In genomic region chr1:108691128-108691885, GRCh38 we compare ENCODE assay signal across 8 cellular contexts. TPM values are rescaled to one million over a fixed set of nuclear protein-coding genes. Genes with fewer than 3 reads are reported as not detected.
A peak's percentile ranks its signal among the peaks of the same experiment; 100 is the strongest.
DNase-seq lines count a peak whose midpoint lies in the region; ATAC-seq and TF ChIP-seq lines count a peak whose summit lies in the region.

No MANE protein-coding gene starts in this region.

- H3K4me1 Mint-ChIP-seq in activated T-cell treated with anti-CD3 and anti-CD28 coated beads, Interleukin-2, amount 50 U/mL, for 4 hours (ENCODE audit: low read depth), result peaks cover 28% of the 10 kb centered on the region
- peaks cover 30% of the 10 kb centered on the region for H3K4me1 Mint-ChIP-seq in neural progenitor cell

- H3K9me3 ChIP-seq in PC-3 (ENCODE audit: low read length) (no peaks in the 10 kb centered on the region), neural progenitor cell (ENCODE audit: low read depth) (no peaks in the 10 kb centered on the region)

- ATAC-seq in activated T-cell treated with anti-CD3 and anti-CD28 coated beads, Interleukin-2, amount 50 U/mL, for 4 hours, result peak in 1 of 2 donors; percentile 0
- ATAC-seq in PC-3, result peak; percentile 9
- ATAC-seq in GM19455 (IDR thresholded peaks at IDR 0.05; ENCODE audit: unreplicated experiment), result no peak

- no peaks in the 10 kb centered on the region for H3F3A ChIP-seq in PC-3 (ENCODE audit: low read length, unreplicated experiment)
- H3F3A ChIP-seq in neural progenitor cell (ENCODE audit: low read depth), result peaks cover 20% of the 10 kb centered on the region

- no peaks in the 10 kb centered on the region for H3K9me3 Mint-ChIP-seq in activated T-cell treated with anti-CD3 and anti-CD28 coated beads, Interleukin-2, amount 50 U/mL, for 4 hours
- H3K9me3 Mint-ChIP-seq in neural progenitor cell, result no peaks in the 10 kb centered on the region

- peak overlapping the region; percentile 97 for H3K4me2 ChIP-seq in PC-3 (ENCODE audit: low read length)
- H3K4me2 ChIP-seq in neural progenitor cell, result peak overlapping the region; percentile 99

- TSS peak; percentile 88 for BruUV-seq in PC-3 (replicated peaks; lab: Mats Ljungman, UMichigan)

- H3K27ac Mint-ChIP-seq in neural progenitor cell, result peak overlapping the region; percentile 99

- H3K27me3 Mint-ChIP-seq in activated T-cell treated with anti-CD3 and anti-CD28 coated beads, Interleukin-2, amount 50 U/mL, for 4 hours (ENCODE audit: low read depth), result no peaks in the 10 kb centered on the region
- H3K27me3 Mint-ChIP-seq in neural progenitor cell (ENCODE audit: insufficient read depth, low read depth), result peaks cover 2% of the 10 kb centered on the region

- H3K27me3 ChIP-seq in PC-3 (ENCODE audit: low read length) (no peaks in the 10 kb centered on the region), neural progenitor cell (no peaks in the 10 kb centered on the region)

- CTCF ChIA-PET in PC-3 (lab: Charles Lee), result interaction anchor here (0.6 to 1.0 kb wide), 4 partner anchors 8 to 137 kb away, joined by 3 read pairs; partner anchors contain the start of gene EEIG2

- H3K9me2 ChIP-seq in PC-3 (replicated peaks; ENCODE audit: low read length), result no peaks in the 10 kb centered on the region

- intact Hi-C loops in PC-3 (cut with micrococcal nuclease), result loop anchor here (5.0 kb wide), 2 partner anchors 186 to 206 kb away; partner anchors contain the start of gene GPSM2

- no peak for DNase-seq in activated T-cell treated with anti-CD3 and anti-CD28 coated beads, Interleukin-2, amount 50 U/mL, for 4 hours
- DNase-seq in activated T-cell treated with anti-CD3 and anti-CD28 coated beads, Interleukin-2, amount 50 U/mL, for 1 hour, result no peak
- DNase-seq in PC-3, result no peak
- DNase-seq in epithelial cell of esophagus (ENCODE audit: low read depth), result no peak
- DNase-seq in neural progenitor cell (ENCODE audit: low spot score), result peak; percentile 50
- no peak for DNase-seq in NCI-H526 (lab: John Stamatoyannopoulos, UW)
- no peak for DNase-seq in NCI-H187 (lab: John Stamatoyannopoulos, UW)

- H3K4me1 ChIP-seq in PC-3 (ENCODE audit: insufficient read depth, low read length) (peaks cover 17% of the 10 kb centered on the region), neural progenitor cell (peaks cover 27% of the 10 kb centered on the region)

- H4K20me1 ChIP-seq in PC-3 (ENCODE audit: low read length) (peaks cover 34% of the 10 kb centered on the region), neural progenitor cell (ENCODE audit: low read depth) (peaks cover 39% of the 10 kb centered on the region)

- peaks cover 12% of the 10 kb centered on the region for H3K36me3 Mint-ChIP-seq in activated T-cell treated with anti-CD3 and anti-CD28 coated beads, Interleukin-2, amount 50 U/mL, for 4 hours (ENCODE audit: insufficient read depth)
- peaks cover under 1% of the 10 kb centered on the region for H3K36me3 Mint-ChIP-seq in neural progenitor cell

- 0 out of 2 replicates have a peak overlapping the region, but pooled peaks have one; percentile 82 for H3K27ac ChIP-seq in PC-3 (ENCODE audit: low read length)
- peak overlapping the region; percentile 99 for H3K27ac ChIP-seq in neural progenitor cell

- peaks cover 16% of the 10 kb centered on the region for H3K36me3 ChIP-seq in PC-3 (ENCODE audit: low read depth, low read length)
- peaks cover 15% of the 10 kb centered on the region for H3K36me3 ChIP-seq in neural progenitor cell

- H3K4me3 ChIP-seq in PC-3 (ENCODE audit: low read length) (peak overlapping the region; percentile 100), epithelial cell of esophagus (ENCODE audit: low read length) (peak overlapping the region; percentile 96), neural progenitor cell (peak overlapping the region; percentile 94)

- H3K79me2 ChIP-seq in PC-3 (ENCODE audit: low read length), result peaks cover 55% of the 10 kb centered on the region
- peaks cover 56% of the 10 kb centered on the region for H3K79me2 ChIP-seq in neural progenitor cell (ENCODE audit: low read depth)

- peak overlapping the region; percentile 98 for H3K4me3 Mint-ChIP-seq in activated T-cell treated with anti-CD3 and anti-CD28 coated beads, Interleukin-2, amount 50 U/mL, for 4 hours
- peak overlapping the region; percentile 99 for H3K4me3 Mint-ChIP-seq in neural progenitor cell

- POLR2A ChIA-PET in PC-3 (lab: Charles Lee; ENCODE audit: unreplicated experiment), result interaction anchor here (0.6 kb wide), 2 partner anchors 110 to 475 kb away, joined by 3 read pairs; no protein-coding TSS in a partner anchor

- H3K9ac ChIP-seq in PC-3 (ENCODE audit: low read length) (peak overlapping the region; percentile 96), neural progenitor cell (peak overlapping the region; percentile 88)

- H2AFZ ChIP-seq in PC-3 (ENCODE audit: low read length) (peak overlapping the region; percentile 96), neural progenitor cell (replicated peaks) (peak overlapping the region; percentile 17)

- no peak for TF ChIP-seq CTCF in PC-3 (conservative IDR thresholded peaks at IDR 0.05; ENCODE audit: low read depth, low read length)
- no peak for TF ChIP-seq CTCF in epithelial cell of esophagus (IDR thresholded peaks at IDR 0.05; ENCODE audit: insufficient read depth, low read depth, low read length, missing control alignments)
- no peak for TF ChIP-seq CTCF in neural progenitor cell (IDR thresholded peaks at IDR 0.05)

RNA-seq across cellular contexts. Expression of gene PRPF38B, which starts 0.8 kb away (rescaled TPM):
- 10 to 100 TPM; 68.9 to 76.7 (median 76.6) TPM for total RNA-seq in activated T-cell treated with anti-CD3 and anti-CD28 coated beads, Interleukin-2, amount 50 U/mL, for 4 hours
- 20.2 and 21.9 TPM in 2 replicates for total RNA-seq in PC-3 (2014; rRNA removed)
- 35.1 and 40.7 TPM in 2 replicates for total RNA-seq in neural progenitor cell (ENCODE audit: low replicate concordance)

RNA-seq across cellular contexts. Expression of gene FNDC7, which starts 21.4 kb away (rescaled TPM):
- total RNA-seq in activated T-cell treated with anti-CD3 and anti-CD28 coated beads, Interleukin-2, amount 50 U/mL, for 4 hours, result not detected
- total RNA-seq in PC-3 (2014; rRNA removed) (0.63 TPM in 1 of 2 replicates, not detected in the other), neural progenitor cell (ENCODE audit: low replicate concordance) (0.34 and 0.37 TPM in 2 replicates)

RNA-seq across cellular contexts. Expression of gene HENMT1, which starts 30.4 kb away (rescaled TPM):
- total RNA-seq in activated T-cell treated with anti-CD3 and anti-CD28 coated beads, Interleukin-2, amount 50 U/mL, for 4 hours, result 10 to 100 TPM; 11.9 to 12.2 (median 12.0) TPM
- total RNA-seq in PC-3 (2014; rRNA removed) (1.1 and 1.3 TPM in 2 replicates), neural progenitor cell (ENCODE audit: low replicate concordance) (2.6 and 3.7 TPM in 2 replicates)

RNA-seq across cellular contexts. Expression of gene STXBP3, which starts 55.2 kb away (rescaled TPM):
- total RNA-seq in activated T-cell treated with anti-CD3 and anti-CD28 coated beads, Interleukin-2, amount 50 U/mL, for 4 hours, result 10 to 100 TPM; 26.4 to 30.0 (median 27.8) TPM
- total RNA-seq in PC-3 (2014; rRNA removed) (14.8 and 17.2 TPM in 2 replicates), neural progenitor cell (ENCODE audit: low replicate concordance) (63.8 and 89.8 TPM in 2 replicates)
